1 cellular context compared by ENCODE assay signal in genomic region chr2:6820903-6821584, GRCh38.
TF ChIP-seq lines count a peak whose summit lies in the region.

No MANE protein-coding gene starts in this region.

TF ChIP-seq in H1, 55 proteins besides CTCF, POLR2A, EP300 and RAD21:
- TF ChIP-seq CBX8 (IDR thresholded peaks at IDR 0.05; ENCODE audit: borderline replicate concordance, low read depth, low read length) (no peak), BACH1 (IDR thresholded peaks at IDR 0.05; ENCODE audit: low read length) (no peak), SP1 (IDR thresholded peaks at IDR 0.05; ENCODE audit: low read depth, low read length) (no peak), CEBPB (IDR thresholded peaks at IDR 0.05; ENCODE audit: low read depth, low read length) (no peak), PHF8 (conservative IDR thresholded peaks at IDR 0.05; ENCODE audit: low read depth, low read length) (no peak), ATF3 (IDR thresholded peaks at IDR 0.05; ENCODE audit: insufficient read depth, low read depth, low read length) (no peak), YY1 (IDR thresholded peaks at IDR 0.05; ENCODE audit: low read depth, low read length) (no peak), SIN3A (conservative IDR thresholded peaks at IDR 0.05 in 1 of 2, IDR thresholded peaks at IDR 0.05 in 1 of 2; ENCODE audit: low read depth in 1 of 2, low read length in 2 of 2) (no peak), SIRT6 (IDR thresholded peaks at IDR 0.05; ENCODE audit: low read length) (no peak), TEAD4 (IDR thresholded peaks at IDR 0.05; ENCODE audit: low read depth, low read length) (no peak), CBX5 (IDR thresholded peaks at IDR 0.05; ENCODE audit: low read depth, low read length) (no peak), E2F6 (IDR thresholded peaks at IDR 0.05) (no peak), ATF2 (IDR thresholded peaks at IDR 0.05; ENCODE audit: low read length) (no peak), GABPA (IDR thresholded peaks at IDR 0.05; ENCODE audit: borderline replicate concordance, insufficient read depth, low read length) (no peak), BCL11A (IDR thresholded peaks at IDR 0.05; ENCODE audit: low read depth in 2 of 2, low read length in 2 of 2) (no peak)
